Comparison of ENCODE assay signal across 9 cellular contexts in genomic region chr9:130936285-130937117, GRCh38. TPM values are rescaled to one million over a fixed set of nuclear protein-coding genes. Genes with fewer than 3 reads are reported as not detected.
DNase-seq lines count a peak whose midpoint lies in the region; ATAC-seq and TF ChIP-seq lines count a peak whose summit lies in the region.
"Had no signal": no experiment of that assay in that cellular context is flagged by ENCODE, and none has a peak within 500 bp of the region (broad histone marks: within the 10 kb centered on the region; RNA-seq: fewer than 3 reads in every experiment).

No MANE protein-coding gene starts in this region.

- H3K36me3 Mint-ChIP-seq in nephron (ENCODE audit: low read depth) = no peaks in the 10 kb centered on the region

- peak overlapping the region; percentile 68 to 87 (median 79) for H3K4me3 Mint-ChIP-seq in nephron

- no peak for TF ChIP-seq CTCF in nephron (IDR thresholded peaks at IDR 0.05; ENCODE audit: unreplicated experiment in 3 of 3)

- H3K4me1 Mint-ChIP-seq in nephron = peaks cover 26% of the 10 kb centered on the region

- H3K9me3 Mint-ChIP-seq in nephron = no peaks in the 10 kb centered on the region

- ATAC-seq in GM19035 (IDR thresholded peaks at IDR 0.05; ENCODE audit: unreplicated experiment) (no peak), HG02610 (IDR thresholded peaks at IDR 0.05; ENCODE audit: unreplicated experiment) (no peak), HG03439 (IDR thresholded peaks at IDR 0.05; ENCODE audit: unreplicated experiment) (no peak)

- DNase-seq in Daoy (ENCODE audit: low read depth) (peak; percentile 89), NAMALWA (ENCODE audit: low spot score) (peak; percentile 28), dermis blood vessel endothelial cell (peak; percentile 28)
- DNase-seq in stimulated activated CD4-positive, alpha-beta T cell treated with anti-CD3 and anti-CD28 coated beads, Interleukin-2, amount 100 ng/mL, for 24 hours = no peak

- H3K27me3 Mint-ChIP-seq in nephron (ENCODE audit: low read depth) = peaks cover 89% of the 10 kb centered on the region

- H3K27ac Mint-ChIP-seq in nephron = no peak overlapping the region

RNA-seq across cellular contexts. Expression of gene FIBCD1, which starts 2.5 kb away (rescaled TPM):
- 3.3 and 11.0 TPM in 2 replicates for total RNA-seq in Daoy (2014; rRNA removed; shearing (Covaris generic))
- under 0.01 and 0.05 TPM in 2 replicates for total RNA-seq in dermis blood vessel endothelial cell

RNA-seq across cellular contexts. Expression of gene QRFP, which starts 39.9 kb away (rescaled TPM):
- total RNA-seq in Daoy (2014; rRNA removed; shearing (Covaris generic)) = not detected in 2 replicates
- not detected in 2 replicates for total RNA-seq in dermis blood vessel endothelial cell
- total RNA-seq: dermis microvascular lymphatic vessel endothelial cell had no signal

Comparison
In these comparisons a context has a peak if more than half of its experiments do, and no peak if none do; other contexts are left out.
1. DNase-seq: peak in Daoy (single experiment), NAMALWA (single experiment) and dermis blood vessel endothelial cell (single experiment); none in stimulated activated CD4-positive, alpha-beta T cell treated with anti-CD3 and anti-CD28 coated beads, Interleukin-2, amount 100 ng/mL, for 24 hours (0 of 2).